Comparison of ENCODE assay signal across 16 cellular contexts in the genomic region with DNA sequence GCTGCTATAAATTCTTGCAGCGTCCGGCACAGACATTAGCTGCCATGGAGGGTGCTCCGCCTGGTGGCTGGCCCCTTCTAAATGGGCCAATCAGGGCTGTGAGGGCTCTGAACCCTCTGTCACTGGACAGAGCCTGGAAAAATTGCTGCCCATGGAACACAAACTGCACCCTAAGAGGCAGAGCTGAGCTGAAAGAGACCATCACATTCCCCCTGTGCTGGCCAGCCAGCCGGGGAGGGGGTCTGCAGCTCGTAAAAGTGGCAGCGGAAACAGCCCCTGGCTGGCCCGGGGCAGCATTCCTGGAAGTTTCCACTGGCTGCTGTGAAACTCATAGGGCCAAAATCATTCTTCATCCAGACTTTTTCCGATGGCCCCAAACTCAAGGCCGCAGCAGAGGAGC. TPM values are rescaled to one million over a fixed set of nuclear protein-coding genes. Genes with fewer than 3 reads are reported as not detected.
DNase-seq lines count a peak whose midpoint lies in the region; ATAC-seq and TF ChIP-seq lines count a peak whose summit lies in the region.
"Had no signal": no experiment of that assay in that cellular context is flagged by ENCODE, and none has a peak within 500 bp of the region (broad histone marks: within the 10 kb centered on the region; RNA-seq: fewer than 3 reads in every experiment).

No MANE protein-coding gene starts in this region.

- H3K4me3 ChIP-seq in fibroblast of lung (replicated peaks in 1 of 4; ENCODE audit: control extremely low read depth in 1 of 4, insufficient read depth in 1 of 4, low read depth in 3 of 4, low read length in 4 of 4) (no peak overlapping the region), smooth muscle cell (no peak overlapping the region)
- H3K4me3 ChIP-seq: Peyer's patch had no signal

- H3K9ac ChIP-seq in fibroblast of lung (ENCODE audit: insufficient read depth, low read length), result no peak overlapping the region
- H3K9ac ChIP-seq in smooth muscle cell (ENCODE audit: low read depth), result no peak overlapping the region

- H3K4me2 ChIP-seq in fibroblast of lung (ENCODE audit: extremely low read depth, insufficient read depth, low read length) (no peak overlapping the region), smooth muscle cell (peak overlapping the region; percentile 32)

- peaks cover 15% of the 10 kb centered on the region for H3F3A ChIP-seq in smooth muscle cell (ENCODE audit: low read depth)

- peaks cover 2% of the 10 kb centered on the region for H3K36me3 ChIP-seq in fibroblast of lung (ENCODE audit: control insufficient read depth, insufficient read depth, low read length)
- H3K36me3 ChIP-seq in smooth muscle cell (ENCODE audit: low read depth), result no peaks in the 10 kb centered on the region
- H3K36me3 ChIP-seq: Peyer's patch had no signal

- H3K79me2 ChIP-seq in fibroblast of lung (ENCODE audit: control insufficient read depth, insufficient read depth, low read length), result no peaks in the 10 kb centered on the region
- H3K79me2 ChIP-seq in smooth muscle cell (ENCODE audit: low read depth), result no peaks in the 10 kb centered on the region

- ATAC-seq in GM19023 (IDR thresholded peaks at IDR 0.05; ENCODE audit: unreplicated experiment), result no peak
- no peak for ATAC-seq in HG03469 (IDR thresholded peaks at IDR 0.05; ENCODE audit: unreplicated experiment)

- TF ChIP-seq CTCF in fibroblast of lung (conservative IDR thresholded peaks at IDR 0.05 in 1 of 2, IDR thresholded peaks at IDR 0.05 in 1 of 2; ENCODE audit: low read depth in 1 of 2, low read length in 2 of 2), result peak; percentile 14 to 31
- TF ChIP-seq CTCF in smooth muscle cell (IDR thresholded peaks at IDR 0.05; ENCODE audit: borderline replicate concordance, insufficient read depth, poor library complexity, severe bottlenecking), result peak; percentile 25

- no peaks in the 10 kb centered on the region for H3K9me3 ChIP-seq in fibroblast of lung (ENCODE audit: control insufficient read depth, insufficient read depth, low read depth, low read length)
- H3K9me3 ChIP-seq in smooth muscle cell (replicated peaks; ENCODE audit: low read depth), result no peaks in the 10 kb centered on the region
- H3K9me3 ChIP-seq: Peyer's patch had no signal

- H4K20me1 ChIP-seq in fibroblast of lung (ENCODE audit: control insufficient read depth, extremely low read depth, insufficient read depth, low read length) (no peaks in the 10 kb centered on the region), smooth muscle cell (ENCODE audit: low read depth) (no peaks in the 10 kb centered on the region)

- H3K27ac ChIP-seq in fibroblast of lung (ENCODE audit: insufficient read depth, low read length) (no peak overlapping the region), smooth muscle cell (ENCODE audit: low read depth) (peak overlapping the region; percentile 78)
- H3K27ac ChIP-seq: Peyer's patch had no signal

- H3K27me3 ChIP-seq in fibroblast of lung (ENCODE audit: control insufficient read depth, insufficient read depth, low read length) (no peaks in the 10 kb centered on the region), smooth muscle cell (ENCODE audit: low read depth) (no peaks in the 10 kb centered on the region)
- H3K27me3 ChIP-seq: Peyer's patch had no signal

- H2AFZ ChIP-seq in fibroblast of lung (ENCODE audit: low read length), result no peak overlapping the region
- peak overlapping the region; percentile 51 for H2AFZ ChIP-seq in smooth muscle cell (ENCODE audit: low read depth)

- H3K4me1 ChIP-seq in fibroblast of lung (ENCODE audit: control insufficient read depth, extremely low read depth, insufficient read depth, low read length) (no peaks in the 10 kb centered on the region), smooth muscle cell (ENCODE audit: low read depth) (no peaks in the 10 kb centered on the region)
- H3K4me1 ChIP-seq: Peyer's patch had no signal

- peak; percentile 14 for DNase-seq in Ammon's horn (ENCODE audit: low spot score)
- no peak for DNase-seq in fibroblast of lung (ENCODE audit: low read depth in 2 of 2)
- DNase-seq in medulla oblongata (ENCODE audit: extremely low spot score), result peak; percentile 30
- no peak for DNase-seq in smooth muscle cell (lab: John Stamatoyannopoulos, UW; ENCODE audit: unreplicated experiment)
- DNase-seq in activated gamma-delta T cell (lab: John Stamatoyannopoulos, UW), result no peak
- DNase-seq in HuH-7.5 (ENCODE audit: low spot score), result no peak
- DNase-seq: ACHN; activated CD4-positive, alpha-beta T cell treated with anti-CD3 and anti-CD28 coated beads, Interleukin-2, amount 10 ng/mL, durations not matched to agents 7 days and 5 days; activated naive CD8-positive, alpha-beta T cell treated with anti-CD3 and anti-CD28 coated beads for 36 hours; effector CD8-positive, alpha-beta T cell; KBM-7; NCI-H1048; NCI-H82; Peyer's patch had no signal

- WGBS in smooth muscle cell (ENCODE audit: low lambda C conversion rate), result 7% methylated on average over 9 of the region's 9 CpGs

RNA-seq across cellular contexts. Expression of a gene that starts 21.0 kb away (rescaled TPM):
- total RNA-seq in fibroblast of lung (5.4 and 5.6 TPM in 2 replicates), smooth muscle cell (25.0 and 26.8 TPM in 2 replicates)
- polyA plus RNA-seq in fibroblast of lung (23.7 and 26.5 TPM in 2 replicates), smooth muscle cell (12.4 and 13.3 TPM in 2 replicates)
- 15.2 and 16.3 TPM in 2 replicates for polyA plus RNA-seq in fibroblast of lung (2012)
- polyA minus RNA-seq in fibroblast of lung (ENCODE audit: low replicate concordance), result 58.6 and 71.0 TPM in 2 replicates

Comparison
In these comparisons a context has a peak if more than half of its experiments do, and no peak if none do; other contexts are left out.
1. DNase-seq: peak in Ammon's horn (single experiment) and medulla oblongata (single experiment); none in fibroblast of lung (0 of 2), smooth muscle cell (single experiment), activated gamma-delta T cell (single experiment) and HuH-7.5 (single experiment).